ENCODE assay signal across 26 cellular contexts in genomic region chr6:31423550-31423949, GRCh38. TPM values are rescaled to one million over a fixed set of nuclear protein-coding genes. Genes with fewer than 3 reads are reported as not detected.
A peak's percentile ranks its signal among the peaks of the same experiment; 100 is the strongest.
DNase-seq lines count a peak whose midpoint lies in the region; ATAC-seq, FAIRE-seq and TF ChIP-seq lines count a peak whose summit lies in the region.
"Had no signal": no experiment of that assay in that cellular context is flagged by ENCODE, and none has a peak within 500 bp of the region (broad histone marks: within the 10 kb centered on the region; RNA-seq: fewer than 3 reads in every experiment).

No MANE protein-coding gene starts in this region.

- WGBS in K562 (ENCODE audit: insufficient coverage, low coverage, missing lambda C conversion rate) = 4% methylated on average over 3 of the region's 3 CpGs

- H3K9me3 ChIP-seq in K562 (replicated peaks; ENCODE audit: control insufficient read depth, insufficient read depth, low read depth, low read length) (no peaks in the 10 kb centered on the region), parathyroid adenoma (ENCODE audit: control insufficient read depth, low read length) (no peaks in the 10 kb centered on the region)
- H3K9me3 ChIP-seq: BLaER1 treated with 17β-estradiol and CSF1 and Interleukin-3, amounts not matched to agents 10 nM and 100 nM; Caco-2 had no signal

- CTCF ChIA-PET in K562 (lab: Yijun Ruan, JAX; ENCODE audit: low intra/inter-chr PET ratio) = no interaction called here

- H3K9me1 ChIP-seq in K562 (ENCODE audit: control insufficient read depth, insufficient read depth, low read length) = no peaks in the 10 kb centered on the region

- H4K20me1 ChIP-seq in K562 (replicated peaks; ENCODE audit: control insufficient read depth, insufficient read depth, low read length) = no peaks in the 10 kb centered on the region
- H4K20me1 ChIP-seq: BLaER1 treated with 17β-estradiol and CSF1 and Interleukin-3, amounts not matched to agents 10 nM and 100 nM had no signal

- H2AFZ ChIP-seq in K562 (ENCODE audit: low read depth, low read length) (peak overlapping the region; percentile 18; the same call in 1 of the 2 replicates), parathyroid adenoma (peak overlapping the region; percentile 26)

- no peak overlapping the region for H3K4me2 ChIP-seq in K562 (ENCODE audit: insufficient read depth, low read length)
- no peak overlapping the region for H3K4me2 ChIP-seq in parathyroid adenoma (ENCODE audit: low read length)
- H3K4me2 ChIP-seq: BLaER1 treated with 17β-estradiol and CSF1 and Interleukin-3, amounts not matched to agents 10 nM and 100 nM had no signal

- H3K9me3 Mint-ChIP-seq in IgD-negative memory B cell = peaks cover 0 to 4% (median 1%) of the 10 kb centered on the region in 3 donors
- H3K9me3 Mint-ChIP-seq: CD4-positive, alpha-beta memory T cell had no signal

- ATAC-seq in K562 = no peak
- no peak for ATAC-seq in HG02798 (IDR thresholded peaks at IDR 0.05; ENCODE audit: poor library complexity, unreplicated experiment)
- no peak for ATAC-seq in GM18517 (IDR thresholded peaks at IDR 0.05; ENCODE audit: unreplicated experiment)
- no peak for ATAC-seq in HG02981 (IDR thresholded peaks at IDR 0.05; ENCODE audit: unreplicated experiment)
- ATAC-seq: HCT116, PC-3, T-helper 17 cell had no signal

- POLR2A ChIA-PET in K562 (lab: Yijun Ruan, JAX) = no interaction called here

- intact Hi-C loops in K562 (cut with micrococcal nuclease) = no loop called here

- no peak for FAIRE-seq in K562 (lab: Jason Lieb, UNC)
- FAIRE-seq: GM18507, GM19239, H1 had no signal

- H3K27me3 ChIP-seq in K562 (ENCODE audit: control insufficient read depth in 2 of 2, insufficient read depth in 2 of 2, low read length in 2 of 2) (peaks cover 0 to 14% of the 10 kb centered on the region in 2 experiments; a peak in 2 of 5 replicates), parathyroid adenoma (ENCODE audit: control insufficient read depth, insufficient read depth, low read length) (no peaks in the 10 kb centered on the region)
- H3K27me3 ChIP-seq: BLaER1 treated with 17β-estradiol and CSF1 and Interleukin-3, amounts not matched to agents 10 nM and 100 nM had no signal

- peaks cover 0 to 5% of the 10 kb centered on the region in 2 experiments; a peak in 3 of 5 replicates for H3K4me1 ChIP-seq in K562 (replicated peaks in 1 of 2; ENCODE audit: control insufficient read depth in 2 of 2, insufficient read depth in 2 of 2, low read length in 2 of 2)
- no peaks in the 10 kb centered on the region for H3K4me1 ChIP-seq in parathyroid adenoma
- H3K4me1 ChIP-seq: BLaER1 treated with 17β-estradiol and CSF1 and Interleukin-3, amounts not matched to agents 10 nM and 100 nM; Caco-2 had no signal

- TF ChIP-seq CTCF in K562 (IDR thresholded peaks at IDR 0.05 in 2 of 3, conservative IDR thresholded peaks at IDR 0.05 in 1 of 3; ENCODE audit: insufficient read depth in 2 of 3, low read depth in 1 of 3, low read length in 3 of 3) = no peak
- TF ChIP-seq CTCF in parathyroid adenoma (IDR thresholded peaks at IDR 0.05) = no peak

- in situ Hi-C loops in K562 (cut with MboI) = no loop called here

- H3K79me2 ChIP-seq in K562 (ENCODE audit: control insufficient read depth, insufficient read depth, low read length) (no peaks in the 10 kb centered on the region), parathyroid adenoma (no peaks in the 10 kb centered on the region)

- peak; percentile 92 for DNase-seq in NCI-H82 (lab: John Stamatoyannopoulos, UW)
- no peak for DNase-seq in K562 (ENCODE audit: extremely low read depth in 1 of 4, low spot score in 3 of 4)
- DNase-seq: Caco-2; CD4-positive, alpha-beta memory T cell; DMS 273 treated with DMSO at 0.1 percent for 48 hours; DMS79 treated with DMSO at 0.1 percent for 48 hours; NCI-H1092 treated with DMSO at 0.1 percent for 48 hours; NCI-H187 treated with DMSO at 0.1 percent for 48 hours; NCI-H2227 treated with DMSO at 0.1 percent for 48 hours; NCI-H510A; NCI-H774; PC-3; SHP77; SW 1271; T-helper 17 cell had no signal

- peak overlapping the region; percentile 19 to 81 (median 60) for H3K4me3 Mint-ChIP-seq in IgD-negative memory B cell
- H3K4me3 Mint-ChIP-seq: CD4-positive, alpha-beta memory T cell; T-helper 17 cell had no signal

- peak overlapping the region in 2 of 3 donors; percentile 43 to 68 for H3K27ac Mint-ChIP-seq in IgD-negative memory B cell
- H3K27ac Mint-ChIP-seq: CD4-positive, alpha-beta memory T cell; T-helper 17 cell had no signal

- H3K9ac ChIP-seq in K562 (ENCODE audit: insufficient read depth in 1 of 2, low read depth in 2 of 2, low read length in 2 of 2) (no peak overlapping the region), parathyroid adenoma (no peak overlapping the region)
- H3K9ac ChIP-seq: BLaER1 treated with 17β-estradiol and CSF1 and Interleukin-3, amounts not matched to agents 10 nM and 100 nM had no signal

- no peaks in the 10 kb centered on the region for H3K36me3 Mint-ChIP-seq in IgD-negative memory B cell

- TF ChIP-seq EP300 in K562 (IDR thresholded peaks at IDR 0.05; ENCODE audit: low read length) = no peak

- no peak overlapping the region for H3K4me3 ChIP-seq in K562
- H3K4me3 ChIP-seq in parathyroid adenoma (ENCODE audit: low read depth, low read length) = no peak overlapping the region
- H3K4me3 ChIP-seq: BLaER1 treated with 17β-estradiol and CSF1 and Interleukin-3, amounts not matched to agents 10 nM and 100 nM; SK-N-MC had no signal

- peaks cover 30 to 41% (median 40%) of the 10 kb centered on the region in 3 donors for H3K4me1 Mint-ChIP-seq in IgD-negative memory B cell

- H3K27ac ChIP-seq in K562 (ENCODE audit: extremely low read depth, low read depth, low read length) (no peak overlapping the region), parathyroid adenoma (no peak overlapping the region)
- H3K27ac ChIP-seq: BLaER1 treated with 17β-estradiol and CSF1 and Interleukin-3, amounts not matched to agents 10 nM and 100 nM; SK-N-MC had no signal

- TF ChIP-seq RAD21 in K562 (CRISPR knock-in tag; conservative IDR thresholded peaks at IDR 0.05 in 1 of 2, IDR thresholded peaks at IDR 0.05 in 1 of 2) = no peak

- H3K27me3 Mint-ChIP-seq in IgD-negative memory B cell = no peaks in the 10 kb centered on the region
- H3K27me3 Mint-ChIP-seq: CD4-positive, alpha-beta memory T cell; T-helper 17 cell had no signal

- no TSS peak for BruUV-seq in K562 (replicated peaks; lab: Mats Ljungman, UMichigan)

- no peak for TF ChIP-seq POLR2A in K562 (conservative IDR thresholded peaks at IDR 0.05)

- no peaks in the 10 kb centered on the region for H3K36me3 ChIP-seq in K562 (ENCODE audit: control insufficient read depth, insufficient read depth, low read length)
- H3K36me3 ChIP-seq in parathyroid adenoma (ENCODE audit: control insufficient read depth, insufficient read depth, low read length) = no peaks in the 10 kb centered on the region

TF ChIP-seq in K562, 482 proteins besides CTCF, POLR2A, EP300 and RAD21:
- no peak for TF ChIP-seq POLR2H (tag; IDR thresholded peaks at IDR 0.05; ENCODE audit: low read depth)
- TF ChIP-seq MYC (IDR thresholded peaks at IDR 0.05; ENCODE audit: low read depth, low read length) = peak; percentile 37; the same call in 1 of the 2 replicates
- no peak for TF ChIP-seq MYC (CRISPR knock-in tag; IDR thresholded peaks at IDR 0.05; ENCODE audit: borderline replicate concordance, low read depth)
- peak in 1 of 2 experiments; percentile 10; a peak in 1 of 4 replicates for TF ChIP-seq FOXA3 (CRISPR knock-in tag; conservative IDR thresholded peaks at IDR 0.05 in 1 of 2, IDR thresholded peaks at IDR 0.05 in 1 of 2)
- TF ChIP-seq YY1 (IDR thresholded peaks at IDR 0.05; ENCODE audit: borderline replicate concordance in 1 of 3, control insufficient read depth in 1 of 3, extremely low read depth in 1 of 3, insufficient read depth in 3 of 3, insufficient read length in 1 of 3, insufficient replicate concordance in 2 of 3, low read depth in 1 of 3, low read length in 2 of 3) = peak in 1 of 3 experiments; percentile 33

RNA-seq across cellular contexts. Expression of gene MICA, which starts 20.2 kb away (rescaled TPM):
- polyA plus RNA-seq in IgD-negative memory B cell (9.2 TPM), K562 (2011; rRNA removed) (24.6 and 32.7 TPM in 2 replicates), K562 (2014; fragmentation: Illumina TruSeq; extraction: Trizol) (19.5 and 19.6 TPM in 2 replicates), K562 (2014; fragmentation: Nextera tagmentation; extraction: Ambion mirVana) (10 to 100 TPM; 13.5 to 18.0 TPM), K562 (2014; rRNA removed) (15.3 and 20.2 TPM in 2 replicates)
- total RNA-seq in K562 (2011; cell fraction: chromatin; rRNA removed; ENCODE audit: low replicate concordance) = 35.0 and 75.6 TPM in 2 replicates
- total RNA-seq in K562 (2011; cell fraction: nucleolus; rRNA removed) = 77.2 and 77.4 TPM in 2 replicates
- total RNA-seq in K562 (2011; cell fraction: nucleoplasm; rRNA removed) = 59.2 and 67.5 TPM in 2 replicates
- total RNA-seq in K562 (2014; rRNA removed) (22.0 and 25.4 TPM in 2 replicates), K562 (2014; rRNA removed; fragmentation: Illumina TruSeq; extraction: Trizol) (13.6 and 16.1 TPM in 2 replicates), K562 (2015; rRNA removed; fragmentation: Illumina TruSeq; extraction: Trizol) (16.1 and 16.7 TPM in 2 replicates), K562 (2021) (11.4 and 11.8 TPM in 2 replicates)
- polyA plus RNA-seq in K562 (2011; cell fraction: cytosol; rRNA removed) = 27.7 and 40.0 TPM in 2 replicates
- polyA plus RNA-seq in K562 (2011; cell fraction: nucleus; rRNA removed) = 50.2 and 51.7 TPM in 2 replicates
- 14.4 and 20.5 TPM in 2 replicates for polyA plus RNA-seq in K562 (2012)
- polyA minus RNA-seq in K562 (2011; rRNA and poly(A)+ RNA removed) = 26.3 and 28.2 TPM in 2 replicates
- 12.5 and 16.1 TPM in 2 replicates for polyA minus RNA-seq in K562 (2011; cell fraction: cytosol; rRNA and poly(A)+ RNA removed)
- 8.2 and 14.7 TPM in 2 replicates for polyA minus RNA-seq in K562 (2011; cell fraction: nucleus; rRNA and poly(A)+ RNA removed)
